8 cellular contexts compared by ENCODE assay signal in genomic region chr2:68250652-68251186, GRCh38. TPM values are rescaled to one million over a fixed set of nuclear protein-coding genes. Genes with fewer than 3 reads are reported as not detected.
DNase-seq lines count a peak whose midpoint lies in the region; ATAC-seq, FAIRE-seq and TF ChIP-seq lines count a peak whose summit lies in the region.

No MANE protein-coding gene starts in this region.

- peak overlapping the region; percentile 97 for H3K4me2 ChIP-seq in GM23248 (ENCODE audit: unreplicated experiment)

- DNase-seq in GM23248: peak; percentile 37
- no peak for DNase-seq in glutamatergic neuron
- no peak for DNase-seq in D341Med (ENCODE audit: low spot score)
- DNase-seq in GM13976 (ENCODE audit: low spot score): no peak
- no peak for DNase-seq in frontal cortex (ENCODE audit: low spot score in 2 of 2)
- no peak for DNase-seq in effector memory CD8-positive, alpha-beta T cell

- peaks cover 9% of the 10 kb centered on the region for H3K4me1 Mint-ChIP-seq in glutamatergic neuron (ENCODE audit: low read depth, unreplicated experiment)
- peaks cover 17 to 33% of the 10 kb centered on the region in 2 donors for H3K4me1 Mint-ChIP-seq in effector memory CD8-positive, alpha-beta T cell (ENCODE audit: low read depth in 2 of 2)

- no peaks in the 10 kb centered on the region for H3K9me3 ChIP-seq in GM23248 (ENCODE audit: low read depth)
- H3K9me3 ChIP-seq in skeletal muscle tissue (ENCODE audit: control insufficient read depth in 3 of 3, low read length in 3 of 3): no peaks in the 10 kb centered on the region

- H3K27ac ChIP-seq in GM23248 (peak overlapping the region; percentile 95), VCaP (peak overlapping the region; percentile 97), skeletal muscle tissue (ENCODE audit: low read depth, low read length) (peak overlapping the region; percentile 92)

- H3K9ac ChIP-seq in GM23248: peak overlapping the region; percentile 94
- peak overlapping the region; percentile 88 to 92 (median 91) for H3K9ac ChIP-seq in skeletal muscle tissue (ENCODE audit: low read depth in 1 of 3, low read length in 3 of 3)

- peak overlapping the region; percentile 88 for H3K4me3 Mint-ChIP-seq in glutamatergic neuron (ENCODE audit: unreplicated experiment)
- H3K4me3 Mint-ChIP-seq in effector memory CD8-positive, alpha-beta T cell: peak overlapping the region in 1 of 2 donors; percentile 98

- in situ Hi-C loops in GM23248 (cut with MboI) (no loop called here), GM13976 (cut with MboI; ENCODE audit: low sequenced_read_pairs, unreplicated experiment) (no loop called here)

- H3K4me1 ChIP-seq in GM23248 (ENCODE audit: insufficient read depth) (peaks cover 53% of the 10 kb centered on the region), skeletal muscle tissue (ENCODE audit: control insufficient read depth in 3 of 3, insufficient read depth in 3 of 3, low read length in 3 of 3) (peaks cover 27 to 45% (median 44%) of the 10 kb centered on the region in 3 donors)

- no peak for FAIRE-seq in frontal cortex (lab: Jason Lieb, UNC)

- H3K4me3 ChIP-seq in GM23248: peak overlapping the region; percentile 93
- peak overlapping the region; percentile 79 to 94 (median 84) for H3K4me3 ChIP-seq in skeletal muscle tissue (ENCODE audit: low read length in 3 of 3)

- no peaks in the 10 kb centered on the region for H3K9me2 ChIP-seq in GM23248 (ENCODE audit: insufficient read depth)

- H3K36me3 ChIP-seq in GM23248 (ENCODE audit: low read depth) (no peaks in the 10 kb centered on the region), skeletal muscle tissue (ENCODE audit: control insufficient read depth in 3 of 3, insufficient read depth in 3 of 3, low read length in 3 of 3) (no peaks in the 10 kb centered on the region)

- H3K9me3 Mint-ChIP-seq in glutamatergic neuron (ENCODE audit: unreplicated experiment): peaks cover 9% of the 10 kb centered on the region
- no peaks in the 10 kb centered on the region for H3K9me3 Mint-ChIP-seq in effector memory CD8-positive, alpha-beta T cell

- peaks cover 28% of the 10 kb centered on the region for H3F3A ChIP-seq in GM23248 (ENCODE audit: insufficient read depth)

- WGBS in GM23248 (ENCODE audit: low coverage in 1 of 2, low lambda C conversion rate in 2 of 2, missing lambda C conversion rate in 2 of 2), 2 experiments: 7 to 10% methylated on average over 15 of the region's 15 CpGs

- peak overlapping the region; percentile 85 for H3K27ac Mint-ChIP-seq in glutamatergic neuron (ENCODE audit: unreplicated experiment)
- peak overlapping the region in 1 of 2 donors; percentile 99 for H3K27ac Mint-ChIP-seq in effector memory CD8-positive, alpha-beta T cell

- H3K27me3 ChIP-seq in GM23248 (replicated peaks; ENCODE audit: insufficient read depth) (no peaks in the 10 kb centered on the region), skeletal muscle tissue (ENCODE audit: control insufficient read depth in 3 of 3, insufficient read depth in 3 of 3, low read length in 3 of 3) (no peaks in the 10 kb centered on the region)

- peaks cover 43% of the 10 kb centered on the region for H4K20me1 ChIP-seq in GM23248 (ENCODE audit: insufficient read depth)

- H2AFZ ChIP-seq in GM23248: peak overlapping the region; percentile 79

- H3K36me3 Mint-ChIP-seq in glutamatergic neuron (ENCODE audit: unreplicated experiment): no peaks in the 10 kb centered on the region
- H3K36me3 Mint-ChIP-seq in effector memory CD8-positive, alpha-beta T cell (ENCODE audit: insufficient read depth): peaks cover 35% of the 10 kb centered on the region

- TF ChIP-seq CTCF in VCaP (conservative IDR thresholded peaks at IDR 0.05): no peak
- no peak for TF ChIP-seq CTCF in glutamatergic neuron (IDR thresholded peaks at IDR 0.05; ENCODE audit: partially characterized antibody, unreplicated experiment)
- no peak for TF ChIP-seq CTCF in GM13976 (IDR thresholded peaks at IDR 0.05; ENCODE audit: borderline replicate concordance, control extremely low read depth, extremely low read depth, insufficient read depth, missing control alignments)

- peaks cover 11% of the 10 kb centered on the region for H3K27me3 Mint-ChIP-seq in glutamatergic neuron (ENCODE audit: unreplicated experiment)
- H3K27me3 Mint-ChIP-seq in effector memory CD8-positive, alpha-beta T cell: no peaks in the 10 kb centered on the region

- H3K79me2 ChIP-seq in GM23248 (ENCODE audit: insufficient read depth): peaks cover 76% of the 10 kb centered on the region

- no peak for ATAC-seq in effector memory CD8-positive, alpha-beta T cell (replicated peaks)

RNA-seq across cellular contexts. Expression of gene PPP3R1, which starts 1.6 kb away (rescaled TPM):
- total RNA-seq in GM23248 (2014; rRNA removed; shearing (Covaris generic)): 17.7 and 19.0 TPM in 2 replicates
- polyA plus RNA-seq in GM23248 (2016; fragmentation: Nextera tagmentation; extraction: Ambion mirVana): 3.8 and 4.0 TPM in 2 replicates
- total RNA-seq in glutamatergic neuron (ENCODE audit: unreplicated experiment): 53.4 TPM
- 39.1 TPM for total RNA-seq in skeletal muscle tissue
- 59.9 TPM for total RNA-seq in frontal cortex
